Comparison of ENCODE assay signal across 23 cellular contexts in genomic region chr6:42762338-42762929, GRCh38. TPM values are rescaled to one million over a fixed set of nuclear protein-coding genes. Genes with fewer than 3 reads are reported as not detected.
A peak's percentile ranks its signal among the peaks of the same experiment; 100 is the strongest.
DNase-seq lines count a peak whose midpoint lies in the region; ATAC-seq, FAIRE-seq and TF ChIP-seq lines count a peak whose summit lies in the region.
"Had no signal": no experiment of that assay in that cellular context is flagged by ENCODE, and none has a peak within 500 bp of the region (broad histone marks: within the 10 kb centered on the region; RNA-seq: fewer than 3 reads in every experiment).

No MANE protein-coding gene starts in this region.

- intact Hi-C loops in GM12878 (cut with micrococcal nuclease; ENCODE audit: unreplicated experiment) (no loop called here), left colon (cut with DNase I, micrococcal nuclease) (no loop called here), tibial artery (cut with DNase I; ENCODE audit: low total_unique reads) (no loop called here)

- POLR2A ChIA-PET in GM12878 (lab: Charles Lee): interaction anchor here (0.9 kb wide), 1 partner anchor 14 kb away, joined by 3 read pairs; no protein-coding TSS in a partner anchor

- H3K36me3 ChIP-seq in GM12878 (ENCODE audit: control insufficient read depth in 2 of 2, insufficient read depth in 2 of 2, low read length in 1 of 2) (no peaks in the 10 kb centered on the region; a peak in 1 of 4 replicates), tibial artery (peaks cover 10 to 37% (median 11%) of the 10 kb centered on the region in 3 donors), BE2C (no peaks in the 10 kb centered on the region; the same call in 1 of the 2 replicates)

- peak; percentile 64 for FAIRE-seq in GM12878 (lab: Jason Lieb, UNC)

- H3K9ac ChIP-seq in GM12878 (ENCODE audit: control insufficient read depth, insufficient read depth, low read length): no peak overlapping the region
- H3K9ac ChIP-seq: BLaER1 had no signal

- H2AFZ ChIP-seq in GM12878 (ENCODE audit: control insufficient read depth, low read depth, low read length): no peak overlapping the region

- H3K27ac ChIP-seq in GM12878 (ENCODE audit: control insufficient read depth, insufficient read depth): no peak overlapping the region
- no peak overlapping the region for H3K27ac ChIP-seq in tibial artery
- H3K27ac ChIP-seq: BLaER1 had no signal

- no peak for TF ChIP-seq CTCF in GM12878 (IDR thresholded peaks at IDR 0.05 in 2 of 3, conservative IDR thresholded peaks at IDR 0.05 in 1 of 3; ENCODE audit: control insufficient read depth in 2 of 3, extremely low read depth in 1 of 3, insufficient read depth in 1 of 3, low read depth in 3 of 3, low read length in 3 of 3)
- no peak for TF ChIP-seq CTCF in tibial artery (IDR thresholded peaks at IDR 0.05)
- TF ChIP-seq CTCF in BE2C (IDR thresholded peaks at IDR 0.05; ENCODE audit: low read depth, low read length): no peak

- H3K4me3 ChIP-seq in GM12878 (no peak overlapping the region), tibial artery (no peak overlapping the region), BE2C (ENCODE audit: low read depth, low read length) (no peak overlapping the region)
- H3K4me3 ChIP-seq: BLaER1 had no signal

- SMC1A ChIA-PET in GM12878 (lab: Charles Lee; ENCODE audit: uncharacterized antibody, unreplicated experiment): interaction anchor here (1.0 to 3.0 kb wide), 3 partner anchors 9 to 222 kb away, joined by 3 to 10 read pairs (median 6); partner anchors contain the start of gene PPP2R5D

- no peak for TF ChIP-seq EP300 in GM12878 (IDR thresholded peaks at IDR 0.05; ENCODE audit: borderline replicate concordance in 1 of 2, control insufficient read depth in 1 of 2, low read depth in 2 of 2, low read length in 2 of 2)

- RAD21 ChIA-PET in GM12878 (lab: Charles Lee; ENCODE audit: unreplicated experiment): interaction anchor here (1.0 kb wide), 1 partner anchor 14 kb away, joined by 4 read pairs; no protein-coding TSS in a partner anchor

- ATAC-seq in GM12878 (no peak), left colon (peak; percentile 80), GM19351 (IDR thresholded peaks at IDR 0.05; ENCODE audit: unreplicated experiment) (no peak)
- ATAC-seq: CD8-positive, alpha-beta T cell; HepG2; Panc1; SK-N-SH treated with all-trans-retinoic acid at 6 μM for 48 hours had no signal

- no TSS peak for BruUV-seq in GM12878 (replicated peaks; lab: Mats Ljungman, UMichigan)

- H3K4me2 ChIP-seq in GM12878 (ENCODE audit: control insufficient read depth, insufficient read depth): no peak overlapping the region
- H3K4me2 ChIP-seq: BLaER1 had no signal

- no peaks in the 10 kb centered on the region for H3K79me2 ChIP-seq in GM12878 (ENCODE audit: control insufficient read depth, insufficient read depth, low read length)

- no peak for TF ChIP-seq RAD21 in GM12878 (IDR thresholded peaks at IDR 0.05; ENCODE audit: insufficient read depth, low read depth, low read length)

- H3K4me1 ChIP-seq in GM12878 (ENCODE audit: control insufficient read depth, insufficient read depth, low read length) (no peaks in the 10 kb centered on the region), tibial artery (peaks cover 0 to 3% (median under 1%) of the 10 kb centered on the region in 4 donors), BE2C (no peaks in the 10 kb centered on the region)
- H3K4me1 ChIP-seq: BLaER1 had no signal

- H4K20me1 ChIP-seq in GM12878 (ENCODE audit: control insufficient read depth, insufficient read depth): no peaks in the 10 kb centered on the region
- H4K20me1 ChIP-seq: BLaER1 had no signal

- no peak for TF ChIP-seq POLR2A in GM12878 (IDR thresholded peaks at IDR 0.05; ENCODE audit: low read depth, low read length)

- no peaks in the 10 kb centered on the region for H3K9me3 ChIP-seq in GM12878 (replicated peaks; ENCODE audit: control insufficient read depth, insufficient read depth, low read length)
- no peaks in the 10 kb centered on the region for H3K9me3 ChIP-seq in tibial artery
- H3K9me3 ChIP-seq in BE2C: no peaks in the 10 kb centered on the region
- H3K9me3 ChIP-seq: BLaER1 had no signal

- H3K27me3 ChIP-seq in GM12878 (replicated peaks in 1 of 2; ENCODE audit: control insufficient read depth in 2 of 2, insufficient read depth in 2 of 2, low read length in 1 of 2) (no peaks in the 10 kb centered on the region), tibial artery (no peaks in the 10 kb centered on the region), BE2C (no peaks in the 10 kb centered on the region)
- H3K27me3 ChIP-seq: BLaER1 had no signal

- in situ Hi-C loops in GM12878 (cut with MboI): no loop called here

- DNase-seq in LoVo (ENCODE audit: low spot score) (peak; percentile 29), GM12878 (ENCODE audit: low read depth, low spot score) (no peak), left colon (peak in 1 of 2 donors; percentile 41), tibial artery (no peak), COLO829 (ENCODE audit: low spot score) (no peak), BE2C (no peak)
- DNase-seq: CD8-positive, alpha-beta T cell; DMS53; GDM1; H7; HFFc6; KBM-7; NCI-H1105; NCI-H146; NCI-H2029; NCI-H2171; NCI-H345; NCI-H524 had no signal

- CTCF ChIA-PET in GM12878 (lab: Yijun Ruan, JAX): interaction anchor here (1.3 kb wide), 1 partner anchor 36 kb away, joined by 4 read pairs; no protein-coding TSS in a partner anchor

- 81% methylated on average over 5 of the region's 5 CpGs for WGBS in GM12878 (ENCODE audit: insufficient coverage, insufficient replicate concordance, low lambda C conversion rate, missing lambda C conversion rate)

TF ChIP-seq in GM12878, 131 proteins besides CTCF, POLR2A, EP300 and RAD21 (continues in another document):
- TF ChIP-seq BRCA1 (IDR thresholded peaks at IDR 0.05; ENCODE audit: low read depth, low read length) (no peak), MTA3 (IDR thresholded peaks at IDR 0.05; ENCODE audit: borderline replicate concordance, low read length) (no peak)

RNA-seq across cellular contexts. Expression of gene TBCC, which starts 16.5 kb away (rescaled TPM):
- 17.2 and 18.1 TPM in 2 replicates for total RNA-seq in GM12878 (2013; cell fraction: nucleolus; rRNA removed)
- total RNA-seq in GM12878 (2014; rRNA removed) (35.4 and 39.0 TPM in 2 replicates), GM12878 (2014; rRNA removed; fragmentation: Illumina TruSeq; extraction: Trizol) (18.5 and 19.3 TPM in 2 replicates), GM12878 (2021) (18.5 and 21.3 TPM in 2 replicates), left colon (10 to 100 TPM; 21.3 to 26.4 TPM)
- 10.6 TPM for polyA plus RNA-seq in GM12878 (2011; ENCODE audit: low read depth)
- polyA plus RNA-seq in GM12878 (2011; rRNA removed) (10.1 and 16.7 TPM in 2 replicates), GM12878 (2014; fragmentation: Illumina TruSeq; extraction: Trizol) (9.1 and 14.2 TPM in 2 replicates), GM12878 (2014; fragmentation: Nextera tagmentation; extraction: Ambion mirVana) (1 to 10 TPM; 2.5 to 6.3 TPM), GM12878 (2014; rRNA removed) (22.7 and 26.0 TPM in 2 replicates), GM12878 (2016; fragmentation: Nextera tagmentation; extraction: Ambion mirVana) (10 to 100 TPM; 40.1 to 41.9 TPM)
- polyA plus RNA-seq in GM12878 (2011; cell fraction: cytosol; rRNA removed): 19.5 and 20.4 TPM in 2 replicates
- 23.6 and 26.5 TPM in 2 replicates for polyA plus RNA-seq in GM12878 (2011; cell fraction: nucleus; rRNA removed)
- polyA plus RNA-seq in GM12878 (2012): 15.5 and 19.3 TPM in 2 replicates
- polyA minus RNA-seq in GM12878 (2011; rRNA and poly(A)+ RNA removed): 7.2 and 7.9 TPM in 2 replicates
- polyA minus RNA-seq in GM12878 (2011; cell fraction: cytosol; rRNA and poly(A)+ RNA removed): 4.7 and 6.0 TPM in 2 replicates
- 11.1 and 13.3 TPM in 2 replicates for polyA minus RNA-seq in GM12878 (2011; cell fraction: nucleus; rRNA and poly(A)+ RNA removed)
- polyA plus RNA-seq in BE2C (2012; ENCODE audit: insufficient read depth, insufficient read length, low read depth): 134 TPM

RNA-seq across cellular contexts. Expression of gene BICRAL, which starts 19.4 kb away (rescaled TPM):
- 24.4 and 25.3 TPM in 2 replicates for total RNA-seq in GM12878 (2013; cell fraction: nucleolus; rRNA removed)
- 8.8 and 8.9 TPM in 2 replicates for total RNA-seq in GM12878 (2014; rRNA removed)
- 8.0 and 8.2 TPM in 2 replicates for total RNA-seq in GM12878 (2014; rRNA removed; fragmentation: Illumina TruSeq; extraction: Trizol)
- total RNA-seq in GM12878 (2021): 12.3 and 13.6 TPM in 2 replicates
- 7.3 TPM for polyA plus RNA-seq in GM12878 (2011; ENCODE audit: low read depth)
- 16.6 and 18.2 TPM in 2 replicates for polyA plus RNA-seq in GM12878 (2011; rRNA removed)
- 14.6 and 15.8 TPM in 2 replicates for polyA plus RNA-seq in GM12878 (2011; cell fraction: cytosol; rRNA removed)
- 9.1 and 11.5 TPM in 2 replicates for polyA plus RNA-seq in GM12878 (2011; cell fraction: nucleus; rRNA removed)
- polyA plus RNA-seq in GM12878 (2012): 8.6 and 9.4 TPM in 2 replicates
- 13.9 and 16.7 TPM in 2 replicates for polyA plus RNA-seq in GM12878 (2014; fragmentation: Illumina TruSeq; extraction: Trizol)
- 1 to 10 TPM; 1.9 to 2.0 TPM for polyA plus RNA-seq in GM12878 (2014; fragmentation: Nextera tagmentation; extraction: Ambion mirVana)
- 8.8 and 10.5 TPM in 2 replicates for polyA plus RNA-seq in GM12878 (2014; rRNA removed)
- polyA plus RNA-seq in GM12878 (2016; fragmentation: Nextera tagmentation; extraction: Ambion mirVana): 1 to 10 TPM; 3.1 to 3.8 TPM
- 41.2 and 42.2 TPM in 2 replicates for polyA minus RNA-seq in GM12878 (2011; rRNA and poly(A)+ RNA removed)
- polyA minus RNA-seq in GM12878 (2011; cell fraction: cytosol; rRNA and poly(A)+ RNA removed): 11.4 and 11.6 TPM in 2 replicates
- 7.1 and 9.9 TPM in 2 replicates for polyA minus RNA-seq in GM12878 (2011; cell fraction: nucleus; rRNA and poly(A)+ RNA removed)
- total RNA-seq in left colon: 10 to 100 TPM; 20.2 to 20.5 TPM
- polyA plus RNA-seq in BE2C (2012; ENCODE audit: insufficient read depth, insufficient read length, low read depth): 5.7 TPM

RNA-seq across cellular contexts. Expression of gene PRPH2, which starts 40.0 kb away (rescaled TPM):
- total RNA-seq in GM12878 (2013; cell fraction: nucleolus; rRNA removed): not detected in 2 replicates
- total RNA-seq in GM12878 (2014; rRNA removed) (not detected in 2 replicates), GM12878 (2014; rRNA removed; fragmentation: Illumina TruSeq; extraction: Trizol) (not detected in 2 replicates), GM12878 (2021) (not detected in 2 replicates), left colon (under 1 TPM; 0.40 to 0.67 TPM)
- polyA plus RNA-seq in GM12878 (2011; ENCODE audit: low read depth): not detected
- polyA plus RNA-seq in GM12878 (2011; rRNA removed) (not detected in 2 replicates), GM12878 (2014; fragmentation: Illumina TruSeq; extraction: Trizol) (not detected in 2 replicates), GM12878 (2014; fragmentation: Nextera tagmentation; extraction: Ambion mirVana) (under 1 TPM in 1 of 2 experiments, not detected in 1; 0.08 TPM), GM12878 (2014; rRNA removed) (not detected in 2 replicates), GM12878 (2016; fragmentation: Nextera tagmentation; extraction: Ambion mirVana) (not detected)
- not detected in 2 replicates for polyA plus RNA-seq in GM12878 (2011; cell fraction: cytosol; rRNA removed)
- polyA plus RNA-seq in GM12878 (2011; cell fraction: nucleus; rRNA removed): not detected in 2 replicates
- polyA plus RNA-seq in GM12878 (2012): not detected in 2 replicates
- polyA minus RNA-seq in GM12878 (2011; rRNA and poly(A)+ RNA removed): not detected in 2 replicates
- polyA minus RNA-seq in GM12878 (2011; cell fraction: cytosol; rRNA and poly(A)+ RNA removed): not detected in 2 replicates
- polyA minus RNA-seq in GM12878 (2011; cell fraction: nucleus; rRNA and poly(A)+ RNA removed): not detected in 2 replicates
- polyA plus RNA-seq in BE2C (2012; ENCODE audit: insufficient read depth, insufficient read length, low read depth): not detected
- total RNA-seq: CD8-positive, alpha-beta T cell had no signal
